ENCODE assay signal across 16 cellular contexts in genomic region chr18:79548621-79548985, GRCh38.
DNase-seq lines count a peak whose midpoint lies in the region; ATAC-seq, FAIRE-seq and TF ChIP-seq lines count a peak whose summit lies in the region.
"Had no signal": no experiment of that assay in that cellular context is flagged by ENCODE, and none has a peak within 500 bp of the region (broad histone marks: within the 10 kb centered on the region; RNA-seq: fewer than 3 reads in every experiment).

No MANE protein-coding gene starts in this region.

- no peaks in the 10 kb centered on the region for H3K27me3 Mint-ChIP-seq in neural crest cell (ENCODE audit: low read depth)
- peaks cover 0 to 32% of the 10 kb centered on the region in 2 donors for H3K27me3 Mint-ChIP-seq in effector memory CD8-positive, alpha-beta T cell
- H3K27me3 Mint-ChIP-seq: CD4-positive, CD25-positive, alpha-beta regulatory T cell had no signal

- H3K36me3 ChIP-seq in BLaER1 treated with 17β-estradiol and CSF1 and Interleukin-3, amounts not matched to agents 10 nM and 100 nM: no peaks in the 10 kb centered on the region
- H3K36me3 ChIP-seq in RWPE2 (ENCODE audit: low read depth): no peaks in the 10 kb centered on the region
- H3K36me3 ChIP-seq in upper lobe of right lung: no peaks in the 10 kb centered on the region
- H3K36me3 ChIP-seq: BE2C had no signal

- peaks cover 49 to 66% (median 60%) of the 10 kb centered on the region in 11 experiments for H3K27me3 ChIP-seq in BLaER1 treated with 17β-estradiol and CSF1 and Interleukin-3, amounts not matched to agents 10 nM and 100 nM
- H3K27me3 ChIP-seq in RWPE2 (ENCODE audit: insufficient read depth, poor library complexity, severe bottlenecking): peaks cover 12% of the 10 kb centered on the region
- H3K27me3 ChIP-seq in upper lobe of right lung: peaks cover 17% of the 10 kb centered on the region
- H3K27me3 ChIP-seq: BE2C had no signal

- peaks cover 7% of the 10 kb centered on the region for H3K4me1 Mint-ChIP-seq in neural crest cell
- H3K4me1 Mint-ChIP-seq in effector memory CD8-positive, alpha-beta T cell (ENCODE audit: low read depth in 2 of 2): no peaks in the 10 kb centered on the region
- H3K4me1 Mint-ChIP-seq: CD4-positive, CD25-positive, alpha-beta regulatory T cell; GM23338 had no signal

- TF ChIP-seq CTCF in RWPE2 (IDR thresholded peaks at IDR 0.05; ENCODE audit: poor library complexity, severe bottlenecking): no peak
- no peak for TF ChIP-seq CTCF in neural crest cell (conservative IDR thresholded peaks at IDR 0.05)
- TF ChIP-seq CTCF in upper lobe of right lung (IDR thresholded peaks at IDR 0.05): no peak

- ATAC-seq in RWPE2 (ENCODE audit: low read depth) (no peak), upper lobe of right lung (no peak)
- no peak for ATAC-seq in effector memory CD8-positive, alpha-beta T cell (replicated peaks)

- no peak overlapping the region for H3K9ac ChIP-seq in BLaER1 treated with 17β-estradiol and CSF1 and Interleukin-3, amounts not matched to agents 10 nM and 100 nM

- no peak for TF ChIP-seq POLR2A in GM12891 (IDR thresholded peaks at IDR 0.05; ENCODE audit: low read depth, low read length)

- peak overlapping the region; percentile 57 for H3K27ac Mint-ChIP-seq in neural crest cell (ENCODE audit: unreplicated experiment)
- no peak overlapping the region for H3K27ac Mint-ChIP-seq in effector memory CD8-positive, alpha-beta T cell
- H3K27ac Mint-ChIP-seq: CD4-positive, CD25-positive, alpha-beta regulatory T cell; GM23338 had no signal

- intact Hi-C loops in upper lobe of right lung (cut with DNase I): no loop called here

- no peak overlapping the region for H3K4me3 Mint-ChIP-seq in neural crest cell
- H3K4me3 Mint-ChIP-seq in effector memory CD8-positive, alpha-beta T cell: no peak overlapping the region
- H3K4me3 Mint-ChIP-seq: CD4-positive, CD25-positive, alpha-beta regulatory T cell; GM23338 had no signal

- no peak overlapping the region for H3K4me3 ChIP-seq in BLaER1 treated with 17β-estradiol and CSF1 and Interleukin-3, amounts not matched to agents 10 nM and 100 nM
- H3K4me3 ChIP-seq in RWPE2 (ENCODE audit: severe bottlenecking): no peak overlapping the region
- no peak overlapping the region for H3K4me3 ChIP-seq in upper lobe of right lung
- H3K4me3 ChIP-seq: A549, GM23338 had no signal

- H3K36me3 Mint-ChIP-seq in neural crest cell (ENCODE audit: low read depth): no peaks in the 10 kb centered on the region
- no peaks in the 10 kb centered on the region for H3K36me3 Mint-ChIP-seq in effector memory CD8-positive, alpha-beta T cell (ENCODE audit: insufficient read depth)
- H3K36me3 Mint-ChIP-seq: CD4-positive, CD25-positive, alpha-beta regulatory T cell had no signal

- H3K4me1 ChIP-seq in BLaER1 treated with 17β-estradiol and CSF1 and Interleukin-3, amounts not matched to agents 10 nM and 100 nM: peaks cover 9 to 51% (median 45%) of the 10 kb centered on the region in 10 experiments; a peak in 16 of 20 replicates
- H3K4me1 ChIP-seq in RWPE2 (ENCODE audit: insufficient read depth, poor library complexity, severe bottlenecking) (no peaks in the 10 kb centered on the region), upper lobe of right lung (no peaks in the 10 kb centered on the region)
- H3K4me1 ChIP-seq: A549, BE2C had no signal

- no peak for FAIRE-seq in GM12891 (lab: Jason Lieb, UNC)
- FAIRE-seq: A549, GM18507, HepG2, HTR-8/SVneo had no signal

- DNase-seq in RWPE2 (ENCODE audit: low spot score): peak; percentile 38
- DNase-seq in neural crest cell (ENCODE audit: low read depth, low spot score): no peak
- peak; percentile 53 for DNase-seq in upper lobe of right lung
- no peak for DNase-seq in effector memory CD8-positive, alpha-beta T cell
- no peak for DNase-seq in NCI-H510A treated with DMSO at 0.1 percent for 48 hours (lab: John Stamatoyannopoulos, UW)
- no peak for DNase-seq in GM12891 (ENCODE audit: insufficient read length, low spot score)
- DNase-seq: BE2C; CD4-positive, CD25-positive, alpha-beta regulatory T cell; DMS 273 treated with DMSO at 0.1 percent for 48 hours; H7 had no signal

- peak overlapping the region in 8 of 11 experiments; percentile 33 to 74 (median 68); a peak in 13 of 22 replicates for H3K4me2 ChIP-seq in BLaER1 treated with 17β-estradiol and CSF1 and Interleukin-3, amounts not matched to agents 10 nM and 100 nM
- H3K4me2 ChIP-seq: A549, GM23338 had no signal

- H3K9me3 Mint-ChIP-seq in neural crest cell: no peaks in the 10 kb centered on the region
- H3K9me3 Mint-ChIP-seq in effector memory CD8-positive, alpha-beta T cell: no peaks in the 10 kb centered on the region
- H3K9me3 Mint-ChIP-seq: CD4-positive, CD25-positive, alpha-beta regulatory T cell; GM23338 had no signal

- peaks cover 0 to 40% (median 5%) of the 10 kb centered on the region in 11 experiments; a peak in 9 of 22 replicates for H4K20me1 ChIP-seq in BLaER1 treated with 17β-estradiol and CSF1 and Interleukin-3, amounts not matched to agents 10 nM and 100 nM

- peaks cover 0 to 15% (median 8%) of the 10 kb centered on the region in 11 experiments; a peak in 9 of 22 replicates for H3K9me3 ChIP-seq in BLaER1 treated with 17β-estradiol and CSF1 and Interleukin-3, amounts not matched to agents 10 nM and 100 nM (replicated peaks in 1 of 11)
- H3K9me3 ChIP-seq in RWPE2 (ENCODE audit: severe bottlenecking): no peaks in the 10 kb centered on the region
- no peaks in the 10 kb centered on the region for H3K9me3 ChIP-seq in upper lobe of right lung
- H3K9me3 ChIP-seq: A549, BE2C had no signal

- no peak overlapping the region for H3K27ac ChIP-seq in BLaER1 treated with 17β-estradiol and CSF1 and Interleukin-3, amounts not matched to agents 10 nM and 100 nM
- H3K27ac ChIP-seq in RWPE2 (ENCODE audit: poor library complexity, severe bottlenecking) (no peak overlapping the region), upper lobe of right lung (no peak overlapping the region)
- H3K27ac ChIP-seq: A549 had no signal

TF ChIP-seq in GM12891, 5 proteins besides CTCF, POLR2A, EP300 and RAD21:
- TF ChIP-seq POLR2AphosphoS5 (IDR thresholded peaks at IDR 0.05; ENCODE audit: low read depth, low read length): no peak

Comparison
In these comparisons a context has a peak if more than half of its experiments do, and no peak if none do; other contexts are left out.
1. DNase-seq: peak in RWPE2 (single experiment) and upper lobe of right lung (single experiment); none in neural crest cell (single experiment), effector memory CD8-positive, alpha-beta T cell (0 of 3), NCI-H510A treated with DMSO at 0.1 percent for 48 hours (single experiment) and GM12891 (single experiment).